In genomic region chr7:776992-777520, GRCh38 we compare ENCODE assay signal across 21 cellular contexts.
"Had no signal": no experiment of that assay in that cellular context is flagged by ENCODE, and none has a peak within 500 bp of the region (broad histone marks: within the 10 kb centered on the region; RNA-seq: fewer than 3 reads in every experiment).

No MANE protein-coding gene starts in this region.

- H3K27me3 ChIP-seq: adrenal gland, ascending aorta, neural progenitor cell, tibial artery had no signal

- H3K4me2 ChIP-seq: neural progenitor cell had no signal

- H2AFZ ChIP-seq: neural progenitor cell had no signal

- FAIRE-seq: small intestine, TTC549 had no signal

- H3K27ac ChIP-seq: adrenal gland, ascending aorta, left ventricle myocardium inferior, neural progenitor cell, tibial artery had no signal

- ATAC-seq: activated CD4-positive, alpha-beta T cell treated with anti-CD3 and anti-CD28 coated beads for 36 hours; naive thymus-derived CD8-positive, alpha-beta T cell; stimulated activated effector memory CD8-positive, alpha-beta T cell treated with anti-CD3 and anti-CD28 coated beads, Interleukin-12 subunit alpha, Interleukin-12 subunit beta, amount 100 ng/mL, for 72 hours; stimulated activated naive CD8-positive, alpha-beta T cell treated with anti-CD3 and anti-CD28 coated beads, Interleukin-15, amount 100 ng/mL, for 72 hours; WTC11 had no signal

- H3K4me3 ChIP-seq: adrenal gland, ascending aorta, left ventricle myocardium inferior, neural progenitor cell, tibial artery had no signal

- H3K4me1 ChIP-seq: neural progenitor cell had no signal

- H3K9ac ChIP-seq: neural progenitor cell had no signal

- H3K9me3 ChIP-seq: adrenal gland, ascending aorta, left ventricle myocardium inferior, tibial artery had no signal

- DNase-seq: activated CD4-positive, alpha-beta T cell treated with anti-CD3 and anti-CD28 coated beads for 36 hours; activated CD4-positive, alpha-beta T cell treated with anti-CD3 and anti-CD28 coated beads, Interleukin-2, amount 50 U/mL, for 4 hours; activated CD8-positive, alpha-beta memory T cell treated with anti-CD3 and anti-CD28 coated beads for 24 hours; activated CD8-positive, alpha-beta memory T cell treated with anti-CD3 and anti-CD28 coated beads, Interleukin-2, amount 50 U/mL, for 4 hours; activated naive CD4-positive, alpha-beta T cell; activated T-cell treated with anti-CD3 and anti-CD28 coated beads, Interleukin-2, amount 50 U/mL, for 24 hours; adrenal gland; effector CD8-positive, alpha-beta T cell; foreskin melanocyte; immature natural killer cell; left ventricle myocardium inferior; naive thymus-derived CD8-positive, alpha-beta T cell; small intestine; stimulated activated CD4-positive, alpha-beta T cell treated with anti-CD3 and anti-CD28 coated beads, Interleukin-2, amount 100 ng/mL, for 24 hours; stimulated activated naive CD8-positive, alpha-beta T cell treated with anti-CD3 and anti-CD28 coated beads, Interleukin-15, amount 100 ng/mL, for 72 hours; tibial artery had no signal
